ENCODE assay signal across 8 cellular contexts in genomic region chr3:196942915-196943277, GRCh38. TPM values are rescaled to one million over a fixed set of nuclear protein-coding genes. Genes with fewer than 3 reads are reported as not detected.
A peak's percentile ranks its signal among the peaks of the same experiment; 100 is the strongest.
DNase-seq lines count a peak whose midpoint lies in the region; ATAC-seq lines count a peak whose summit lies in the region.

No MANE protein-coding gene starts in this region.

- peak; percentile 3 for ATAC-seq in HG03025 (IDR thresholded peaks at IDR 0.05; ENCODE audit: low FRiP score, unreplicated experiment)
- no peak for ATAC-seq in naive thymus-derived CD4-positive, alpha-beta T cell

- POLR2A ChIA-PET in naive thymus-derived CD4-positive, alpha-beta T cell (lab: Charles Lee) = interaction anchor here (0.8 to 2.7 kb wide), 14 partner anchors 8 to 869 kb away, joined by 3 to 47 read pairs (median 4); partner anchors contain the start of genes FBXO45, PAK2, SENP5 and WDR53

- peak overlapping the region; percentile 84 for H3K9ac ChIP-seq in SK-N-MC (ENCODE audit: insufficient read length)

- peaks cover 0 to 5% (median 0%) of the 10 kb centered on the region in 5 donors for H3K27me3 Mint-ChIP-seq in naive thymus-derived CD4-positive, alpha-beta T cell

- H3K27ac ChIP-seq in SK-N-MC (peak overlapping the region; percentile 50; the same call in 1 of the 2 replicates), epithelial cell of prostate (peak overlapping the region; percentile 95)
- H3K27ac ChIP-seq in naive thymus-derived CD4-positive, alpha-beta T cell (ENCODE audit: low read depth, low read length) = peak overlapping the region; percentile 94

- intact Hi-C loops in naive thymus-derived CD4-positive, alpha-beta T cell (cut with micrococcal nuclease) = loop anchor here (1.0 to 2.0 kb wide), 12 partner anchors 26 to 624 kb away; partner anchors contain the start of genes CEP19 (in 2 of the 2), FBXO45 (in 2 of the 2), PIGX (in 2 of the 2) and RNF168 (in 2 of the 2)

- H3K4me3 Mint-ChIP-seq in naive thymus-derived CD4-positive, alpha-beta T cell = peak overlapping the region; percentile 91 to 99 (median 98)

- peak; percentile 35 for DNase-seq in NCI-H146 (lab: John Stamatoyannopoulos, UW)
- no peak for DNase-seq in NCI-H146 treated with DMSO at 0.1 percent for 48 hours (lab: John Stamatoyannopoulos, UW; ENCODE audit: unreplicated experiment)
- DNase-seq in SK-N-MC (ENCODE audit: low read depth, low spot score) = no peak
- no peak for DNase-seq in epithelial cell of prostate (ENCODE audit: low read depth, low spot score)
- DNase-seq in naive thymus-derived CD4-positive, alpha-beta T cell = no peak
- no peak for DNase-seq in KG1 (lab: John Stamatoyannopoulos, UW)
- DNase-seq in GF-D8 (lab: John Stamatoyannopoulos, UW) = no peak

- H3K9me3 Mint-ChIP-seq in naive thymus-derived CD4-positive, alpha-beta T cell = peaks cover 0 to 5% (median 0%) of the 10 kb centered on the region in 11 donors

- H3K27ac Mint-ChIP-seq in naive thymus-derived CD4-positive, alpha-beta T cell = peak overlapping the region; percentile 74 to 100 (median 93)

- H3K36me3 Mint-ChIP-seq in naive thymus-derived CD4-positive, alpha-beta T cell = peaks cover 2 to 17% (median 10%) of the 10 kb centered on the region in 5 donors

- H3K36me3 ChIP-seq in SK-N-MC (ENCODE audit: insufficient read depth, low read length) = peaks cover 26% of the 10 kb centered on the region
- peaks cover 0 to 29% (median 13%) of the 10 kb centered on the region in 3 experiments for H3K36me3 ChIP-seq in naive thymus-derived CD4-positive, alpha-beta T cell (ENCODE audit: control insufficient read depth in 2 of 3, insufficient read depth in 3 of 3, low read length in 3 of 3)

- peak overlapping the region; percentile 97 for H3K4me3 ChIP-seq in SK-N-MC
- peak overlapping the region; percentile 100 for H3K4me3 ChIP-seq in naive thymus-derived CD4-positive, alpha-beta T cell (ENCODE audit: low read length)

- H3K9me3 ChIP-seq in SK-N-MC (ENCODE audit: low read depth, low read length) = no peaks in the 10 kb centered on the region
- no peaks in the 10 kb centered on the region for H3K9me3 ChIP-seq in naive thymus-derived CD4-positive, alpha-beta T cell (ENCODE audit: control insufficient read depth in 2 of 3, low read length in 3 of 3)

- no peaks in the 10 kb centered on the region for H3K27me3 ChIP-seq in naive thymus-derived CD4-positive, alpha-beta T cell (ENCODE audit: control insufficient read depth in 2 of 2, insufficient read depth in 2 of 2, low read length in 2 of 2)

- H3K4me1 ChIP-seq in naive thymus-derived CD4-positive, alpha-beta T cell (ENCODE audit: control insufficient read depth in 2 of 2, insufficient read depth in 2 of 2, low read length in 2 of 2) = peaks cover 16 to 20% of the 10 kb centered on the region in 2 donors

- H3K4me1 Mint-ChIP-seq in naive thymus-derived CD4-positive, alpha-beta T cell = peaks cover 30 to 60% (median 49%) of the 10 kb centered on the region in 7 donors

- CTCF ChIA-PET in naive thymus-derived CD4-positive, alpha-beta T cell (lab: Charles Lee) = interaction anchor here (0.9 to 1.5 kb wide), 4 partner anchors 72 to 511 kb away, joined by 3 to 4 read pairs (median 3); partner anchors contain the start of gene UBXN7

RNA-seq across cellular contexts. Expression of gene NCBP2, which starts 0.6 kb away (rescaled TPM):
- total RNA-seq in naive thymus-derived CD4-positive, alpha-beta T cell = 10 to 100 TPM; 42.9 to 77.3 (median 67.5) TPM
- 10 to 100 TPM; 74.3 to 96.9 TPM for polyA plus RNA-seq in naive thymus-derived CD4-positive, alpha-beta T cell

RNA-seq across cellular contexts. Expression of gene PIGZ, which starts 25.7 kb away (rescaled TPM):
- total RNA-seq in naive thymus-derived CD4-positive, alpha-beta T cell = 1 to 10 TPM in 2 of 5 experiments, under 1 TPM in 2, not detected in 1; 0.22 to 2.7 (median 1.6) TPM
- polyA plus RNA-seq in naive thymus-derived CD4-positive, alpha-beta T cell = under 1 TPM; 0.20 to 0.65 TPM
